ENCODE assay signal across 19 cellular contexts in genomic region chrX:12711435-12712040, GRCh38.
"Had no signal": no experiment of that assay in that cellular context is flagged by ENCODE, and none has a peak within 500 bp of the region (broad histone marks: within the 10 kb centered on the region; RNA-seq: fewer than 3 reads in every experiment).

No MANE protein-coding gene starts in this region.

- H3K27me3 ChIP-seq: sigmoid colon had no signal

- ATAC-seq: heart right ventricle; left cardiac atrium; left ventricle myocardium superior; naive thymus-derived CD4-positive, alpha-beta T cell had no signal

- H3K36me3 Mint-ChIP-seq: naive thymus-derived CD4-positive, alpha-beta T cell had no signal

- H3K27ac Mint-ChIP-seq: endodermal cell; naive thymus-derived CD4-positive, alpha-beta T cell; nephron progenitor cell had no signal

- H3K4me1 ChIP-seq: heart right ventricle, sigmoid colon had no signal

- H3K9me3 ChIP-seq: heart right ventricle, sigmoid colon had no signal

- H3K27ac ChIP-seq: coronary artery, heart right ventricle, sigmoid colon, skin epidermis had no signal

- H3K4me3 Mint-ChIP-seq: endodermal cell; naive thymus-derived CD4-positive, alpha-beta T cell; nephron progenitor cell had no signal

- DNase-seq: effector CD4-positive, alpha-beta T cell; endodermal cell; erythroblast; foreskin melanocyte; heart right ventricle; kidney; left cardiac atrium; left ventricle myocardium superior; mesendoderm; naive thymus-derived CD4-positive, alpha-beta T cell; nephron progenitor cell; posterior cingulate gyrus; sigmoid colon; stimulated activated CD4-positive, alpha-beta T cell treated with anti-CD3 and anti-CD28 coated beads, Interleukin-12 subunit alpha, Interleukin-12 subunit beta, amount 100 ng/mL, for 4 hours; stimulated activated naive CD4-positive, alpha-beta T cell treated with Interleukin-2 at 50 U/mL for 16 hours; trophoblast cell had no signal

- H3K36me3 ChIP-seq: heart right ventricle, sigmoid colon had no signal

- H3K4me3 ChIP-seq: coronary artery, heart right ventricle, lung, sigmoid colon, skin epidermis had no signal

- H3K4me1 Mint-ChIP-seq: endodermal cell; naive thymus-derived CD4-positive, alpha-beta T cell; nephron progenitor cell had no signal
